In genomic region chr5:41270423-41271251, GRCh38 we compare ENCODE assay signal across 9 cellular contexts. TPM values are rescaled to one million over a fixed set of nuclear protein-coding genes. Genes with fewer than 3 reads are reported as not detected.
DNase-seq lines count a peak whose midpoint lies in the region; ATAC-seq and TF ChIP-seq lines count a peak whose summit lies in the region.
"Had no signal": no experiment of that assay in that cellular context is flagged by ENCODE, and none has a peak within 500 bp of the region (broad histone marks: within the 10 kb centered on the region; RNA-seq: fewer than 3 reads in every experiment).

No MANE protein-coding gene starts in this region.

- POLR2A ChIA-PET in Panc1 (lab: Charles Lee) = no interaction called here

- H3K4me1 Mint-ChIP-seq in CD14-positive monocyte = no peaks in the 10 kb centered on the region

- CTCF ChIA-PET in Panc1 (lab: Charles Lee) = interaction anchor here (0.6 to 1.0 kb wide), 3 partner anchors 25 to 1815 kb away, joined by 4 to 5 read pairs (median 4); no protein-coding TSS in a partner anchor

- H3K4me1 ChIP-seq in Panc1 (ENCODE audit: control insufficient read depth, insufficient read depth, low read length) = no peaks in the 10 kb centered on the region
- H3K4me1 ChIP-seq in effector memory CD4-positive, alpha-beta T cell (ENCODE audit: control insufficient read depth, insufficient read depth, low read length, poor library complexity, severe bottlenecking) = no peaks in the 10 kb centered on the region

- in situ Hi-C loops in Panc1 (cut with HindIII; ENCODE audit: low pct_unique_long_range_greater_than_20kb, low sequenced_read_pairs) = no loop called here

- H3K27ac ChIP-seq in Panc1 (ENCODE audit: low read length) = no peak overlapping the region
- no peak overlapping the region for H3K27ac ChIP-seq in effector memory CD4-positive, alpha-beta T cell (ENCODE audit: insufficient read depth, low read length, poor library complexity, severe bottlenecking)

- intact Hi-C loops in Panc1 (cut with micrococcal nuclease; ENCODE audit: unreplicated experiment) (loop anchor here (5.0 to 10.0 kb wide), 2 partner anchors 244 to 572 kb away; partner anchors contain the start of gene PLCXD3), CD14-positive monocyte (cut with micrococcal nuclease) (no loop called here)

- peak; percentile 62; the same call in 1 of the 2 replicates for TF ChIP-seq CTCF in Panc1 (IDR thresholded peaks at IDR 0.05)
- peak; percentile 88 for TF ChIP-seq CTCF in epithelial cell of proximal tubule (conservative IDR thresholded peaks at IDR 0.05; ENCODE audit: low read depth, low read length)
- TF ChIP-seq CTCF in CD14-positive monocyte (IDR thresholded peaks at IDR 0.05) = no peak

- no peaks in the 10 kb centered on the region for H3K9me3 ChIP-seq in Panc1 (ENCODE audit: control insufficient read depth, insufficient read depth, low read depth, low read length)
- no peaks in the 10 kb centered on the region for H3K9me3 ChIP-seq in effector memory CD4-positive, alpha-beta T cell (ENCODE audit: control insufficient read depth, low read length)

- H3K4me3 ChIP-seq in Panc1 (ENCODE audit: low read depth in 2 of 2, low read length in 2 of 2) (no peak overlapping the region), epithelial cell of proximal tubule (ENCODE audit: low read depth, low read length) (no peak overlapping the region)
- no peak overlapping the region for H3K4me3 ChIP-seq in effector memory CD4-positive, alpha-beta T cell (ENCODE audit: insufficient read depth, low read depth, low read length, poor library complexity, severe bottlenecking)

- no peak overlapping the region for H3K4me3 Mint-ChIP-seq in CD14-positive monocyte

- no peaks in the 10 kb centered on the region for H3K9me3 Mint-ChIP-seq in CD14-positive monocyte

- peaks cover 0 to 2% (median 0%) of the 10 kb centered on the region in 3 donors for H3K27me3 Mint-ChIP-seq in CD14-positive monocyte (ENCODE audit: low read depth in 3 of 3)

- no peaks in the 10 kb centered on the region for H3K36me3 Mint-ChIP-seq in CD14-positive monocyte

- ATAC-seq in GM19372 (IDR thresholded peaks at IDR 0.05; ENCODE audit: low read depth, unreplicated experiment) = peak; percentile 87
- peak; percentile 76 for ATAC-seq in HG03460 (IDR thresholded peaks at IDR 0.05; ENCODE audit: unreplicated experiment)
- peak; percentile 84 for ATAC-seq in Panc1

- H3K27me3 ChIP-seq in Panc1 (ENCODE audit: control insufficient read depth, insufficient read depth, low read length) = no peaks in the 10 kb centered on the region
- H3K27me3 ChIP-seq in effector memory CD4-positive, alpha-beta T cell (replicated peaks; ENCODE audit: control insufficient read depth, insufficient read depth, low read length, poor library complexity, severe bottlenecking) = no peaks in the 10 kb centered on the region

- BruUV-seq in Panc1 (replicated peaks; lab: Mats Ljungman, UMichigan) = no TSS peak

- H3K36me3 ChIP-seq in Panc1 (ENCODE audit: control insufficient read depth, insufficient read depth, low read length) = no peaks in the 10 kb centered on the region
- no peaks in the 10 kb centered on the region for H3K36me3 ChIP-seq in effector memory CD4-positive, alpha-beta T cell (ENCODE audit: control insufficient read depth, insufficient read depth, low read length)

- no peak overlapping the region for H3K27ac Mint-ChIP-seq in CD14-positive monocyte

- DNase-seq in DMS 273 treated with DMSO at 0.1 percent for 48 hours (lab: John Stamatoyannopoulos, UW) (peak; percentile 12), Panc1 (ENCODE audit: low read depth, low spot score) (peak; percentile 64), epithelial cell of proximal tubule (ENCODE audit: low read depth) (peak; percentile 18), myocyte (ENCODE audit: low read depth) (peak; percentile 73), CD14-positive monocyte (ENCODE audit: low spot score) (no peak)
- no peak for DNase-seq in effector memory CD4-positive, alpha-beta T cell

RNA-seq across cellular contexts. Expression of gene C6, which starts 57.3 kb away (rescaled TPM):
- total RNA-seq in Panc1 (2021; ENCODE audit: unreplicated experiment) (0.13 TPM), epithelial cell of proximal tubule (not detected in 2 replicates), myocyte (not detected in 2 replicates)
- not detected for polyA plus RNA-seq in Panc1 (2012; ENCODE audit: insufficient read length)
- polyA plus RNA-seq in myocyte (2012) = not detected
- not detected for polyA plus RNA-seq in CD14-positive monocyte
- total RNA-seq: T-helper 1 cell treated with Interleukin-12 subunit alpha and Interleukin-12 subunit beta and Interleukin-4 antibody, amounts not matched to agents 30 ng/mL and 1 ng/mL, for 36 hours had no signal

Comparison
In these comparisons a context has a peak if more than half of its experiments do, and no peak if none do; other contexts are left out.
1. DNase-seq: peak in DMS 273 treated with DMSO at 0.1 percent for 48 hours (single experiment), Panc1 (single experiment), epithelial cell of proximal tubule (single experiment) and myocyte (single experiment); none in effector memory CD4-positive, alpha-beta T cell (0 of 3) and CD14-positive monocyte (single experiment).
2. Peak in every context shown above with its lines, with median percentiles within 50 percentile points of each other: ATAC-seq.